8 cellular contexts compared by ENCODE assay signal in genomic region chr4:143559757-143560147, GRCh38. TPM values are rescaled to one million over a fixed set of nuclear protein-coding genes. Genes with fewer than 3 reads are reported as not detected.
DNase-seq lines count a peak whose midpoint lies in the region; ATAC-seq and TF ChIP-seq lines count a peak whose summit lies in the region.

No MANE protein-coding gene starts in this region.

- H3K9ac ChIP-seq in iPS-18a (ENCODE audit: low read length) (peak overlapping the region; percentile 18), mesendoderm (ENCODE audit: low read length) (no peak overlapping the region)

- H3K27me3 Mint-ChIP-seq in activated T-cell treated with anti-CD3 and anti-CD28 coated beads, Interleukin-2, amount 50 U/mL, for 72 hours (ENCODE audit: low read depth): no peaks in the 10 kb centered on the region

- no CpG with 5 or more reads among the region's 17 CpGs for WGBS in mesendoderm (ENCODE audit: extremely low coverage, insufficient coverage, low lambda C conversion rate)

- H3K27ac Mint-ChIP-seq in activated T-cell treated with anti-CD3 and anti-CD28 coated beads, Interleukin-2, amount 50 U/mL, for 72 hours: no peak overlapping the region

- H3K79me1 ChIP-seq in mesendoderm (ENCODE audit: low read length): no peaks in the 10 kb centered on the region

- H3K4me1 Mint-ChIP-seq in activated T-cell treated with anti-CD3 and anti-CD28 coated beads, Interleukin-2, amount 50 U/mL, for 72 hours (ENCODE audit: low read depth): peaks cover 35% of the 10 kb centered on the region

- H3K4ac ChIP-seq in mesendoderm (ENCODE audit: low read depth, low read length): no peak overlapping the region

- no peak overlapping the region for H3K56ac ChIP-seq in mesendoderm (ENCODE audit: low read length)

- no peak overlapping the region for H3K4me2 ChIP-seq in mesendoderm (ENCODE audit: low read length)

- H3K18ac ChIP-seq in mesendoderm (ENCODE audit: low read length): no peak overlapping the region

- H4K5ac ChIP-seq in mesendoderm (ENCODE audit: low read length): no peak overlapping the region

- H3K9me3 ChIP-seq in iPS-18a (ENCODE audit: control insufficient read depth, low read depth, low read length): no peaks in the 10 kb centered on the region

- no peaks in the 10 kb centered on the region for H3K9me3 Mint-ChIP-seq in activated T-cell treated with anti-CD3 and anti-CD28 coated beads, Interleukin-2, amount 50 U/mL, for 72 hours

- H3K79me2 ChIP-seq in mesendoderm (ENCODE audit: control insufficient read depth, insufficient read depth, low read length): no peaks in the 10 kb centered on the region

- H3K27me3 ChIP-seq in HL-60 (ENCODE audit: insufficient read depth, poor library complexity, severe bottlenecking): peaks cover 5% of the 10 kb centered on the region
- peaks cover 7% of the 10 kb centered on the region for H3K27me3 ChIP-seq in iPS-18a (ENCODE audit: control insufficient read depth, insufficient read depth, low read length)
- no peaks in the 10 kb centered on the region for H3K27me3 ChIP-seq in mesendoderm (ENCODE audit: insufficient read depth, low read length, poor library complexity)

- peak; percentile 0 to 18 for ATAC-seq in activated T-cell treated with anti-CD3 and anti-CD28 coated beads, Interleukin-2, amount 50 U/mL, for 72 hours (replicated peaks in 1 of 2)
- ATAC-seq in GM19397 (IDR thresholded peaks at IDR 0.05; ENCODE audit: unreplicated experiment): no peak

- no peak overlapping the region for H3K23ac ChIP-seq in mesendoderm (ENCODE audit: low read length)

- H2AK5ac ChIP-seq in mesendoderm (ENCODE audit: low read length): no peak overlapping the region

- peaks cover 3% of the 10 kb centered on the region for H3K36me3 ChIP-seq in iPS-18a (ENCODE audit: control insufficient read depth, low read depth, low read length)
- no peaks in the 10 kb centered on the region for H3K36me3 ChIP-seq in mesendoderm (ENCODE audit: control insufficient read depth, insufficient read depth, low read length)

- H4K8ac ChIP-seq in mesendoderm (ENCODE audit: low read depth, low read length): no peak overlapping the region

- DNase-seq in GM12865 (ENCODE audit: low read depth) (peak; percentile 49), HL-60 (ENCODE audit: low read depth in 1 of 2, low spot score in 1 of 2) (no peak), mesendoderm (no peak), midbrain (lab: John Stamatoyannopoulos, UW) (no peak)
- DNase-seq in activated T-cell treated with anti-CD3 and anti-CD28 coated beads, Interleukin-2, amount 50 U/mL, for 72 hours: peak; percentile 17 to 43
- peak; percentile 3 for DNase-seq in stimulated activated CD8-positive, alpha-beta memory T cell treated with anti-CD3 and anti-CD28 coated beads, Interleukin-15, amount 100 ng/mL, for 24 hours (ENCODE audit: low read depth)

- no peak overlapping the region for H2BK120ac ChIP-seq in mesendoderm (ENCODE audit: low read depth, low read length)

- H3K4me3 Mint-ChIP-seq in activated T-cell treated with anti-CD3 and anti-CD28 coated beads, Interleukin-2, amount 50 U/mL, for 72 hours: peak overlapping the region; percentile 89 to 95

- H3K36me3 Mint-ChIP-seq in activated T-cell treated with anti-CD3 and anti-CD28 coated beads, Interleukin-2, amount 50 U/mL, for 72 hours (ENCODE audit: insufficient read depth in 2 of 2): peaks cover 0 to 2% of the 10 kb centered on the region in 2 donors

- H3K27ac ChIP-seq in HL-60 (replicated peaks): no peak overlapping the region
- H3K27ac ChIP-seq in iPS-18a (ENCODE audit: low read length): no peak overlapping the region
- no peak overlapping the region for H3K27ac ChIP-seq in mesendoderm (ENCODE audit: low read depth, low read length)

- H2BK15ac ChIP-seq in mesendoderm (replicated peaks; ENCODE audit: low read depth): no peak overlapping the region

- H3K4me1 ChIP-seq in iPS-18a (ENCODE audit: control insufficient read depth, low read depth, low read length) (no peaks in the 10 kb centered on the region), mesendoderm (ENCODE audit: control insufficient read depth, low read depth, low read length) (no peaks in the 10 kb centered on the region)

- H3K4me3 ChIP-seq in GM12865 (ENCODE audit: low read depth, low read length): peak overlapping the region; percentile 86
- peak overlapping the region; percentile 51 for H3K4me3 ChIP-seq in HL-60 (replicated peaks; ENCODE audit: insufficient read depth, low read length)
- peak overlapping the region; percentile 59 for H3K4me3 ChIP-seq in iPS-18a (ENCODE audit: low read length)
- no peak overlapping the region for H3K4me3 ChIP-seq in mesendoderm (ENCODE audit: low read length)

- TF ChIP-seq CTCF in GM12865 (IDR thresholded peaks at IDR 0.05; ENCODE audit: insufficient read depth, low read depth, low read length, missing control alignments) (peak; percentile 23), HL-60 (IDR thresholded peaks at IDR 0.05; ENCODE audit: insufficient read depth, low read length) (no peak)

- H2BK5ac ChIP-seq in mesendoderm (ENCODE audit: low read length): no peak overlapping the region

RNA-seq across cellular contexts. Expression of gene SMARCA5, which starts 46.2 kb away (rescaled TPM):
- 10 to 100 TPM; 52.6 to 59.1 TPM for total RNA-seq in activated T-cell treated with anti-CD3 and anti-CD28 coated beads, Interleukin-2, amount 50 U/mL, for 72 hours
- polyA plus RNA-seq in mesendoderm (2013, experiment 1 of 2): 75.9 TPM
- polyA plus RNA-seq in mesendoderm (2013, experiment 2 of 2): 76.8 TPM

Comparison
In these comparisons a context has a peak if more than half of its experiments do, and no peak if none do; other contexts are left out.
1. DNase-seq: peak in GM12865 (single experiment), activated T-cell treated with anti-CD3 and anti-CD28 coated beads, Interleukin-2, amount 50 U/mL, for 72 hours (2 of 2) and stimulated activated CD8-positive, alpha-beta memory T cell treated with anti-CD3 and anti-CD28 coated beads, Interleukin-15, amount 100 ng/mL, for 24 hours (single experiment); none in HL-60 (0 of 2), mesendoderm (single experiment) and midbrain (single experiment).